ENCODE assay signal across 12 cellular contexts in the genomic region with DNA sequence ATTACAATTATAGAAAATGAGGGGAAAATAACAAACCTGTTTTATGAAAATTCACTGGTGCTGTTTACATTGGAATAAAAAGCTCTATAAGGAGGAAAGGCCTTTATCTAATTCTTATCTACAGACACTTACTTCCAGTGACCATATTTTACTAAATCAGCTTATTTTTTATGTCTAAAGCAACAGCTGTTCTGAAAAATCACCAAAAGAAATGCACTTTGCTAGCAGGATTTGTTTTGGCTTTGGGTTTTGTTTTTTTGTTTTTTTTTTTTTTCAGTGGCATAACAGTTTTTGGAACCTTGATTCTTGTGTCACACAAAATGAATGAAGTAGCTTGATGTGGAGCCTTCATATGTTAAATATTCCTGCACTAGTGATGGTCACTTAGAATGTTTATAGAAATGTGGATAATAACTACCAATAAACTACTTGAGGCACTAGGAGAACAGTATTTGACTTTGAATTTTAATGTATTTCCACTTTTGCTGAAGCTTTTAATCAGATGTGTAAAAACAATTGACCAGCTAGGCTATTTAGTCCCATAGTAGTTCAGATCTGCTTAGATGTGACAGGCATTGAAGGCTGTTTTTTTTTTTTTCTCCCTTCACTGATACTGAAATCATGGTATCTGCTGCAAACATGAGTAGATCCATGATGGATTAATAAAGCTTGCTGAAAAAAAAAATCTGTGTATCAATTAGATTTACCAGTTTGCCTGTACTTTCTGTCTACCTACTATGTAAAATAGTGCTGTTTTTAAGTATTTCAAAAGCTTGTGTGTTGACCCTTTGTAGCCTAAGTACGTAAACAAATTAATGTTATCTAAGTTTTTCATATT. TPM values are rescaled to one million over a fixed set of nuclear protein-coding genes. Genes with fewer than 3 reads are reported as not detected.
DNase-seq lines count a peak whose midpoint lies in the region; ATAC-seq, FAIRE-seq and TF ChIP-seq lines count a peak whose summit lies in the region.
"Had no signal": no experiment of that assay in that cellular context is flagged by ENCODE, and none has a peak within 500 bp of the region (broad histone marks: within the 10 kb centered on the region; RNA-seq: fewer than 3 reads in every experiment).

No MANE protein-coding gene starts in this region.

- no peaks in the 10 kb centered on the region for H3K9me2 ChIP-seq in Karpas-422 (replicated peaks; ENCODE audit: insufficient read depth, low read length)

- H3K27me3 ChIP-seq in K562 (ENCODE audit: control insufficient read depth in 2 of 2, insufficient read depth in 2 of 2, low read length in 2 of 2) (no peaks in the 10 kb centered on the region), spleen (replicated peaks in 1 of 7) (no peaks in the 10 kb centered on the region), Karpas-422 (ENCODE audit: low read length) (no peaks in the 10 kb centered on the region)

- H3K4me1 Mint-ChIP-seq in natural killer cell = peaks cover 17 to 28% of the 10 kb centered on the region in 2 donors

- intact Hi-C loops in K562 (cut with micrococcal nuclease) (loop anchor here (2.0 kb wide), 1 partner anchor 1293 kb away; no protein-coding TSS in a partner anchor), spleen (cut with DNase I; ENCODE audit: low total_unique reads) (no loop called here), natural killer cell (cut with micrococcal nuclease) (no loop called here)

- BruUV-seq in K562 (replicated peaks; lab: Mats Ljungman, UMichigan) = no TSS peak

- H3K4me2 ChIP-seq in K562 (ENCODE audit: insufficient read depth, low read length) = peak overlapping the region; percentile 84
- H3K4me2 ChIP-seq in Karpas-422 (ENCODE audit: low read depth, low read length, poor library complexity, severe bottlenecking) = no peak overlapping the region

- no peak for FAIRE-seq in K562 (lab: Jason Lieb, UNC)

- TF ChIP-seq CTCF in HEK293 (tag by site-specific recombination; IDR thresholded peaks at IDR 0.05) = no peak
- no peak for TF ChIP-seq CTCF in K562 (IDR thresholded peaks at IDR 0.05 in 2 of 3, conservative IDR thresholded peaks at IDR 0.05 in 1 of 3; ENCODE audit: insufficient read depth in 2 of 3, low read depth in 1 of 3, low read length in 3 of 3)
- TF ChIP-seq CTCF in spleen (IDR thresholded peaks at IDR 0.05 in 8 of 11, conservative IDR thresholded peaks at IDR 0.05 in 3 of 11) = no peak
- no peak for TF ChIP-seq CTCF in natural killer cell (IDR thresholded peaks at IDR 0.05)

- ATAC-seq in K562 (no peak), natural killer cell (no peak), GM21576 (IDR thresholded peaks at IDR 0.05; ENCODE audit: unreplicated experiment) (no peak)

- DNase-seq in K562 (ENCODE audit: extremely low read depth in 1 of 4, low spot score in 3 of 4) (no peak), spleen (no peak), Karpas-422 (no peak), natural killer cell (no peak)
- no peak for DNase-seq in stimulated activated naive CD4-positive, alpha-beta T cell (lab: John Stamatoyannopoulos, UW)
- DNase-seq: activated CD4-positive, alpha-beta T cell treated with anti-CD3 and anti-CD28 coated beads for 48 hours; kidney; NCI-H2227 treated with DMSO at 0.1 percent for 48 hours; SHP77 treated with DMSO at 0.1 percent for 48 hours had no signal

- H3K9me3 Mint-ChIP-seq in natural killer cell = peaks cover 0 to 2% of the 10 kb centered on the region in 2 donors

- peaks cover 34% of the 10 kb centered on the region for H4K20me1 ChIP-seq in K562 (replicated peaks; ENCODE audit: control insufficient read depth, insufficient read depth, low read length)
- no peaks in the 10 kb centered on the region for H4K20me1 ChIP-seq in Karpas-422 (ENCODE audit: insufficient read depth, low read depth, low read length)

- H3K36me3 ChIP-seq in HEK293 (ENCODE audit: control insufficient read depth in 2 of 2, insufficient read depth in 1 of 2, low read length in 2 of 2) (no peaks in the 10 kb centered on the region), K562 (ENCODE audit: control insufficient read depth, insufficient read depth, low read length) (peaks cover 50% of the 10 kb centered on the region), spleen (no peaks in the 10 kb centered on the region), Karpas-422 (ENCODE audit: insufficient read depth, low read length) (no peaks in the 10 kb centered on the region)

- peak overlapping the region; percentile 21; the same call in 1 of the 2 replicates for H3K4me3 ChIP-seq in HEK293 (ENCODE audit: low read depth, low read length)
- peak overlapping the region; percentile 61 for H3K4me3 ChIP-seq in K562
- H3K4me3 ChIP-seq in iPS-18c (ENCODE audit: insufficient read depth, low read depth, low read length) = peak overlapping the region; percentile 1; the same call in 1 of the 2 replicates
- H3K4me3 ChIP-seq in spleen = peak overlapping the region in 6 of 8 donors; percentile 7 to 98 (median 94)
- no peak overlapping the region for H3K4me3 ChIP-seq in Karpas-422 (ENCODE audit: low read length)

- POLR2A ChIA-PET in HEK293 (lab: Yijun Ruan, JAX) = interaction anchor here (0.6 to 1.1 kb wide), 4 partner anchors 39 to 252 kb away, joined by 3 to 4 read pairs (median 3); no protein-coding TSS in a partner anchor
- POLR2A ChIA-PET in K562 (lab: Yijun Ruan, JAX) = interaction anchor here (0.7 to 3.9 kb wide), 7 partner anchors 9 to 425 kb away, joined by 3 to 23 read pairs (median 3); no protein-coding TSS in a partner anchor

- no peaks in the 10 kb centered on the region for H3K9me1 ChIP-seq in K562 (ENCODE audit: control insufficient read depth, insufficient read depth, low read length)

- no peaks in the 10 kb centered on the region for H3K9me3 ChIP-seq in HEK293 (ENCODE audit: control insufficient read depth, insufficient read depth, low read depth, low read length)
- peaks cover 2% of the 10 kb centered on the region; the same call in 1 of the 2 replicates for H3K9me3 ChIP-seq in K562 (replicated peaks; ENCODE audit: control insufficient read depth, insufficient read depth, low read depth, low read length)
- H3K9me3 ChIP-seq in iPS-18c (ENCODE audit: control insufficient read depth, insufficient read depth, low read length) = peaks cover 2% of the 10 kb centered on the region
- no peaks in the 10 kb centered on the region for H3K9me3 ChIP-seq in spleen
- no peaks in the 10 kb centered on the region for H3K9me3 ChIP-seq in Karpas-422 (ENCODE audit: low read length)

- no peak overlapping the region for H3K27ac ChIP-seq in HEK293 (ENCODE audit: extremely low read depth, low read depth, low read length)
- peak overlapping the region; percentile 47; the same call in 2 of the 3 replicates for H3K27ac ChIP-seq in K562 (ENCODE audit: extremely low read depth, low read depth, low read length)
- peak overlapping the region in 4 of 8 donors; percentile 11 to 94 (median 34) for H3K27ac ChIP-seq in spleen
- no peak overlapping the region for H3K27ac ChIP-seq in Karpas-422 (ENCODE audit: low read length)

- H3K4me1 ChIP-seq in HEK293 (ENCODE audit: control insufficient read depth, insufficient read depth, low read length) = no peaks in the 10 kb centered on the region
- peaks cover 8 to 9% of the 10 kb centered on the region in 2 experiments; a peak in 4 of 5 replicates for H3K4me1 ChIP-seq in K562 (replicated peaks in 1 of 2; ENCODE audit: control insufficient read depth in 2 of 2, insufficient read depth in 2 of 2, low read length in 2 of 2)
- peaks cover 0 to 60% (median 23%) of the 10 kb centered on the region in 6 donors for H3K4me1 ChIP-seq in spleen
- no peaks in the 10 kb centered on the region for H3K4me1 ChIP-seq in Karpas-422 (ENCODE audit: low read length)

- H3K27me3 Mint-ChIP-seq in natural killer cell (ENCODE audit: low read depth in 2 of 2) = no peaks in the 10 kb centered on the region

- 16% methylated on average over 1 of the region's 1 CpG for WGBS in K562 (ENCODE audit: insufficient coverage, low coverage, missing lambda C conversion rate)
- WGBS in spleen, 5 donors = 80 to 91% (median 89%) methylated on average over 1 of the region's 1 CpG

- H3K4me3 Mint-ChIP-seq in natural killer cell = no peak overlapping the region

- TF ChIP-seq EP300 in K562 (IDR thresholded peaks at IDR 0.05; ENCODE audit: low read length) = no peak; the same call in 1 of the 2 replicates

- H2AFZ ChIP-seq in K562 (ENCODE audit: low read depth, low read length) (no peak overlapping the region), Karpas-422 (ENCODE audit: low read length) (no peak overlapping the region)

- H3K36me3 Mint-ChIP-seq in natural killer cell = no peaks in the 10 kb centered on the region

- no peak for TF ChIP-seq RAD21 in K562 (CRISPR knock-in tag; conservative IDR thresholded peaks at IDR 0.05 in 1 of 2, IDR thresholded peaks at IDR 0.05 in 1 of 2)

- in situ Hi-C loops in K562 (cut with MboI) = no loop called here

- no peak overlapping the region for H3K27ac Mint-ChIP-seq in natural killer cell

- CTCF ChIA-PET in HEK293 (lab: Yijun Ruan, JAX) (interaction anchor here (0.6 to 1.4 kb wide), 2 partner anchors 201 to 427 kb away, joined by 3 to 8 read pairs; no protein-coding TSS in a partner anchor), K562 (lab: Yijun Ruan, JAX; ENCODE audit: low intra/inter-chr PET ratio) (no interaction called here)

- peak overlapping the region; percentile 56 to 81; a peak in 3 of 4 replicates for H3K9ac ChIP-seq in K562 (ENCODE audit: insufficient read depth in 1 of 2, low read depth in 2 of 2, low read length in 2 of 2)
- H3K9ac ChIP-seq in Karpas-422 (ENCODE audit: low read length) = no peak overlapping the region

- peaks cover 88% of the 10 kb centered on the region for H3K79me2 ChIP-seq in K562 (ENCODE audit: control insufficient read depth, insufficient read depth, low read length)
- H3K79me2 ChIP-seq in Karpas-422 (ENCODE audit: low read length) = no peaks in the 10 kb centered on the region

- TF ChIP-seq POLR2A in K562 (conservative IDR thresholded peaks at IDR 0.05) (no peak), spleen (IDR thresholded peaks at IDR 0.05) (no peak)

RNA-seq across cellular contexts. Expression of a gene that starts 2.8 kb away (rescaled TPM):
- 106 and 313 TPM in 2 replicates for total RNA-seq in K562 (2011; cell fraction: chromatin; rRNA removed; ENCODE audit: low replicate concordance)
- 71.9 and 88.4 TPM in 2 replicates for total RNA-seq in K562 (2011; cell fraction: nucleolus; rRNA removed)
- total RNA-seq in K562 (2011; cell fraction: nucleoplasm; rRNA removed) = 146 and 153 TPM in 2 replicates
- total RNA-seq in K562 (2014; rRNA removed) (96.3 and 118 TPM in 2 replicates), K562 (2014; rRNA removed; fragmentation: Illumina TruSeq; extraction: Trizol) (226 and 276 TPM in 2 replicates), K562 (2015; rRNA removed; fragmentation: Illumina TruSeq; extraction: Trizol) (118 and 129 TPM in 2 replicates), K562 (2021) (130 and 134 TPM in 2 replicates), spleen (10 to 100 TPM; 15.8 to 40.9 (median 31.9) TPM), natural killer cell (10 to 100 TPM; 54.7 to 81.4 (median 55.5) TPM)
- polyA plus RNA-seq in K562 (2011; rRNA removed) (170 and 244 TPM in 2 replicates), K562 (2014; fragmentation: Illumina TruSeq; extraction: Trizol) (172 and 178 TPM in 2 replicates), K562 (2014; fragmentation: Nextera tagmentation; extraction: Ambion mirVana) (100 to 1,000 TPM; 553 to 688 TPM), K562 (2014; rRNA removed) (143 and 153 TPM in 2 replicates), spleen (10 to 100 TPM; 12.9 to 25.3 (median 15.8) TPM)
- polyA plus RNA-seq in K562 (2011; cell fraction: cytosol; rRNA removed) = 44.4 and 98.4 TPM in 2 replicates
- 65.4 and 97.9 TPM in 2 replicates for polyA plus RNA-seq in K562 (2011; cell fraction: nucleus; rRNA removed)
- 85.7 and 127 TPM in 2 replicates for polyA plus RNA-seq in K562 (2012)
- polyA minus RNA-seq in K562 (2011; rRNA and poly(A)+ RNA removed) = 304 and 306 TPM in 2 replicates
- 57.3 and 86.6 TPM in 2 replicates for polyA minus RNA-seq in K562 (2011; cell fraction: cytosol; rRNA and poly(A)+ RNA removed)
- polyA minus RNA-seq in K562 (2011; cell fraction: nucleus; rRNA and poly(A)+ RNA removed) = 110 and 254 TPM in 2 replicates
- total RNA-seq in Karpas-422 (2014; rRNA removed; shearing (Covaris generic); ENCODE audit: low replicate concordance) = not detected in 2 replicates

Comparison
In these comparisons a context has a peak if more than half of its experiments do, and no peak if none do; other contexts are left out.
1. RNA of a gene that starts 2.8 kb away (total RNA-seq): 71.9 to 313 TPM in K562, 54.7 to 81.4 TPM in natural killer cell and 15.8 to 40.9 TPM in spleen; not detected in Karpas-422; every median in the first group is over 10 times any median in the second.